In the genomic region with DNA sequence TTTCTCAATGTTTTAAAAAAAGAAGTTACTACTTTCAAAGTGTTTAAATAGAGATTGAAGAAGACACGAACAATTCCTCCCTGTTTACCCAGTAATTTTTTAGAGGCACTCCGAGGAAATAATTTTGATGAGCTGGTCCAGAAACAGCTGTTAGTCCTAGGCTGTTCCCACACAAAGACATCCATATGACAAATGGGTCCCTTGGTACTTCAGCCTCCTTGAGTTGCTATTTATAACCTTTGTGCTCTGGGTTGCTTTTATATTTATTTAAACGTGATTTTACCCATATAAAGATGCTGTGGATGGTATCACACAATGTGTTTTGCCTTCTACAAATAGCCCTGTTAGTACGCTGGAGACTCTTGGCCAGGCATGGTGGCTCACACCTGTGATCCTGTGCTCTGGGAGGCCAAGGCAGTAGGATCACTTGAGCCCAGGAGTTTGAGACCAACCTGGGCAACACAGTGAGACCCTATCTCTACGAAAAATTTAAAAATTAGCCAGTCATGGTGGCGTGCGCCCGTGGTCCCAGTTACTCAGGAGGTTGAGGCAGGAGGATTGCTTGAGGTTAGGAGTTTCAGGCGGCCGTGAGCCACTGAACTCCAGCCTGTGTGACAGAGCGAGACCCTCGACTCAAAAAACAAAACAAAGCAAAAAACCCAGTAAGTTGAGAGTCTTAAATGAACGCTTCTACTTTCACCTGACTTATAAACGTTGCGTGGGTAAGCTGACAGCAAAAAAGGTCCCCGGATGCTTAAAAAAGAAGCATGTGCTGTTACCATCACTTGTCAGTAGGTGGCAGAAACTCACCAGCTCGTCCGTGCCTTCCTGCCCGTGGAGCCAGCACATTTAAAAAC, we compare ENCODE assay signal across 8 cellular contexts. TPM values are rescaled to one million over a fixed set of nuclear protein-coding genes. Genes with fewer than 3 reads are reported as not detected.
DNase-seq lines count a peak whose midpoint lies in the region; ATAC-seq, FAIRE-seq and TF ChIP-seq lines count a peak whose summit lies in the region.

No MANE protein-coding gene starts in this region.

- H3K4me2 ChIP-seq in HepG2 (ENCODE audit: low read depth, low read length): peak overlapping the region; percentile 14; the same call in 1 of the 2 replicates

- no peak for TF ChIP-seq EP300 in HepG2 (IDR thresholded peaks at IDR 0.05; ENCODE audit: low read depth in 2 of 2, low read length in 2 of 2)
- TF ChIP-seq EP300 in HepG2 (CRISPR knock-in tag; IDR thresholded peaks at IDR 0.05; ENCODE audit: borderline replicate concordance): no peak

- DNase-seq in DMS 273 (lab: John Stamatoyannopoulos, UW; ENCODE audit: unreplicated experiment): peak; percentile 85
- peak; percentile 69 to 76 for DNase-seq in NCI-H446 (lab: John Stamatoyannopoulos, UW)
- peak; percentile 35 to 73 for DNase-seq in activated CD4-positive, alpha-beta T cell treated with anti-CD3 and anti-CD28 coated beads for 24 hours (ENCODE audit: low read depth in 2 of 2)
- peak; percentile 57 for DNase-seq in colonic mucosa
- peak; percentile 60 for DNase-seq in HepG2 (ENCODE audit: low spot score)
- DNase-seq in stimulated activated CD4-positive, alpha-beta T cell treated with anti-CD3 and anti-CD28 coated beads, TNF-alpha, amount 100 ng/mL, for 1 hour (ENCODE audit: low read depth in 3 of 3, low spot score in 1 of 3): peak in 2 of 3 donors; percentile 31 to 55

- peak; percentile 63 for ATAC-seq in HG02885 (IDR thresholded peaks at IDR 0.05; ENCODE audit: poor library complexity, unreplicated experiment)
- peak; percentile 89 for ATAC-seq in HepG2
- no peak for ATAC-seq in HG03108 (IDR thresholded peaks at IDR 0.05; ENCODE audit: unreplicated experiment)

- H3K27me3 ChIP-seq in colonic mucosa (no peaks in the 10 kb centered on the region), HepG2 (ENCODE audit: control insufficient read depth in 1 of 2, insufficient read depth in 2 of 2, low read length in 2 of 2) (peaks cover 0 to 13% of the 10 kb centered on the region in 2 experiments; a peak in 3 of 5 replicates)

- POLR2A ChIA-PET in HepG2 (lab: Yijun Ruan, JAX): interaction anchor here (0.8 kb wide), 1 partner anchor 136 kb away, joined by 3 read pairs; no protein-coding TSS in a partner anchor

- no peak for TF ChIP-seq POLR2A in HepG2 (IDR thresholded peaks at IDR 0.05; ENCODE audit: insufficient read depth in 1 of 2, low read depth in 2 of 2, low read length in 2 of 2)

- H3K36me3 ChIP-seq in colonic mucosa (no peaks in the 10 kb centered on the region), HepG2 (replicated peaks in 1 of 2; ENCODE audit: control insufficient read depth in 1 of 2, insufficient read depth in 2 of 2, low read length in 2 of 2) (no peaks in the 10 kb centered on the region)

- H3K9ac ChIP-seq in colonic mucosa (ENCODE audit: low read depth in 2 of 2, low read length in 2 of 2) (no peak overlapping the region), HepG2 (ENCODE audit: insufficient read depth, low read depth, low read length) (no peak overlapping the region)

- H3K4me3 ChIP-seq in colonic mucosa: no peak overlapping the region
- no peak overlapping the region for H3K4me3 ChIP-seq in HepG2 (replicated peaks in 1 of 3; ENCODE audit: insufficient read depth in 1 of 3, low read depth in 2 of 3, low read length in 3 of 3)

- CTCF ChIA-PET in HepG2 (lab: Yijun Ruan, JAX; ENCODE audit: low intra/inter-chr PET ratio, low total read pairs): interaction anchor here (0.8 to 3.7 kb wide), 4 partner anchors 134 to 215 kb away, joined by 3 to 41 read pairs (median 10); no protein-coding TSS in a partner anchor

- peak; percentile 94 for FAIRE-seq in HepG2 (lab: Jason Lieb, UNC)

- intact Hi-C loops in colonic mucosa (cut with DNase I) (loop anchor here (2.0 kb wide), 2 partner anchors 135 to 215 kb away; no protein-coding TSS in a partner anchor), HepG2 (cut with micrococcal nuclease; ENCODE audit: unreplicated experiment) (loop anchor here (1.0 kb wide), 2 partner anchors 137 to 215 kb away; no protein-coding TSS in a partner anchor)

- H3K27ac ChIP-seq in colonic mucosa: no peak overlapping the region
- H3K27ac ChIP-seq in HepG2 (ENCODE audit: extremely low read length, insufficient read depth, low read length): no peak overlapping the region

- in situ Hi-C loops in HepG2 (cut with HindIII; ENCODE audit: extremely low pct_ligation_motif_present, low pct_unique_long_range_greater_than_20kb): loop anchor here (5.0 kb wide), 2 partner anchors 137 to 217 kb away; no protein-coding TSS in a partner anchor

- no TSS peak for BruUV-seq in HepG2 (replicated peaks; lab: Mats Ljungman, UMichigan)

- no peak overlapping the region for H2AFZ ChIP-seq in HepG2 (ENCODE audit: low read length)

- peak; percentile 91 for TF ChIP-seq CTCF in colonic mucosa (IDR thresholded peaks at IDR 0.05)
- TF ChIP-seq CTCF in HepG2 (CRISPR knock-in tag; IDR thresholded peaks at IDR 0.05): peak; percentile 87

- TF ChIP-seq RAD21 in HepG2 (CRISPR knock-in tag; IDR thresholded peaks at IDR 0.05): peak; percentile 71

- H3K4me1 ChIP-seq in colonic mucosa: peaks cover 6% of the 10 kb centered on the region
- peaks cover 5% of the 10 kb centered on the region; the same call in 1 of the 2 replicates for H3K4me1 ChIP-seq in HepG2 (ENCODE audit: insufficient read depth, low read length)

- H3K79me2 ChIP-seq in HepG2 (ENCODE audit: insufficient read depth, low read length): no peaks in the 10 kb centered on the region

- no peaks in the 10 kb centered on the region for H4K20me1 ChIP-seq in HepG2 (ENCODE audit: insufficient read depth, low read length)

- H3K9me3 ChIP-seq in colonic mucosa (no peaks in the 10 kb centered on the region), HepG2 (ENCODE audit: low read length) (no peaks in the 10 kb centered on the region)

- 17% methylated on average over 19 of the region's 19 CpGs for WGBS in HepG2 (ENCODE audit: low lambda C conversion rate)

TF ChIP-seq in HepG2, 621 proteins besides CTCF, POLR2A, EP300 and RAD21 (continues in another document):
- 0 out of 2 replicates have a peak, but pooled peaks have one; percentile 27 for TF ChIP-seq TBX2 (CRISPR knock-in tag; IDR thresholded peaks at IDR 0.05; ENCODE audit: borderline replicate concordance)
- TF ChIP-seq NFATC3 (CRISPR knock-in tag; IDR thresholded peaks at IDR 0.05): peak; percentile 77; the same call in 1 of the 2 replicates
- TF ChIP-seq ZFP36 (IDR thresholded peaks at IDR 0.05; ENCODE audit: borderline replicate concordance, low read depth, low read length, partially characterized antibody): peak; percentile 57
- 0 out of 2 replicates have a peak, but pooled peaks have one; percentile 33 for TF ChIP-seq ZNF350 (CRISPR knock-in tag; IDR thresholded peaks at IDR 0.05; ENCODE audit: borderline replicate concordance, low read depth)
- peak; percentile 57 for TF ChIP-seq XRCC5 (optimal IDR thresholded peaks at IDR 0.05; ENCODE audit: low read length)
- peak; percentile 47; the same call in 1 of the 2 replicates for TF ChIP-seq ZNF274 (CRISPR knock-in tag; IDR thresholded peaks at IDR 0.05)
- TF ChIP-seq KLF11 (CRISPR knock-in tag; IDR thresholded peaks at IDR 0.05): 0 out of 2 replicates have a peak, but pooled peaks have one; percentile 3
- TF ChIP-seq THAP11 (CRISPR knock-in tag; IDR thresholded peaks at IDR 0.05): 0 out of 2 replicates have a peak, but pooled peaks have one; percentile 18
- no peak for TF ChIP-seq ZNF354B (CRISPR knock-in tag; IDR thresholded peaks at IDR 0.05)
- TF ChIP-seq ZNF598 (CRISPR knock-in tag; IDR thresholded peaks at IDR 0.05; ENCODE audit: borderline replicate concordance): peak; percentile 76
- 0 out of 2 replicates have a peak, but pooled peaks have one; percentile 34 for TF ChIP-seq RNF2 (conservative IDR thresholded peaks at IDR 0.05; ENCODE audit: low read depth)
- TF ChIP-seq DR1 (CRISPR knock-in tag; IDR thresholded peaks at IDR 0.05): no peak
- TF ChIP-seq RELA (CRISPR knock-in tag; IDR thresholded peaks at IDR 0.05): no peak
- 0 out of 2 replicates have a peak, but pooled peaks have one; percentile 71 for TF ChIP-seq SETDB1 (CRISPR knock-in tag; IDR thresholded peaks at IDR 0.05; ENCODE audit: borderline replicate concordance)
- no peak for TF ChIP-seq RFX3 (CRISPR knock-in tag; IDR thresholded peaks at IDR 0.05)

RNA-seq across cellular contexts. Expression of gene ARMH2, which starts 56.9 kb away (rescaled TPM):
- total RNA-seq in colonic mucosa (not detected), HepG2 (2016; rRNA removed; fragmentation: Illumina TruSeq; extraction: Trizol) (not detected in 2 replicates)
- not detected in 2 replicates for total RNA-seq in HepG2 (2016; cell fraction: cytosol; rRNA removed; fragmentation: Illumina TruSeq; extraction: Trizol; ENCODE audit: low read depth)
- not detected in 2 replicates for total RNA-seq in HepG2 (2016; cell fraction: insoluble cytoplasmic fraction; rRNA removed; fragmentation: Illumina TruSeq; extraction: Trizol)
- total RNA-seq in HepG2 (2016; cell fraction: membrane; rRNA removed; fragmentation: Illumina TruSeq; extraction: Trizol): not detected in 2 replicates
- not detected in 2 replicates for total RNA-seq in HepG2 (2016; cell fraction: nucleus; rRNA removed; fragmentation: Illumina TruSeq; extraction: Trizol)
- not detected in 2 replicates for polyA plus RNA-seq in HepG2 (2011; rRNA removed)
- not detected in 2 replicates for polyA plus RNA-seq in HepG2 (2011; cell fraction: cytosol; rRNA removed)
- polyA plus RNA-seq in HepG2 (2011; cell fraction: nucleus; rRNA removed): not detected in 2 replicates
- polyA plus RNA-seq in HepG2 (2012): not detected in 2 replicates
- not detected in 2 replicates for polyA plus RNA-seq in HepG2 (2016; cell fraction: cytosol; fragmentation: Illumina TruSeq; extraction: Trizol; ENCODE audit: low read depth)
- not detected in 2 replicates for polyA plus RNA-seq in HepG2 (2016; cell fraction: insoluble cytoplasmic fraction; fragmentation: Illumina TruSeq; extraction: Trizol; ENCODE audit: low read depth)
- not detected in 2 replicates for polyA plus RNA-seq in HepG2 (2016; cell fraction: membrane; fragmentation: Illumina TruSeq; extraction: Trizol; ENCODE audit: low read depth)
- polyA plus RNA-seq in HepG2 (2016; cell fraction: nucleus; fragmentation: Illumina TruSeq; extraction: Trizol; ENCODE audit: insufficient read depth, low read depth): not detected in 2 replicates
- polyA minus RNA-seq in HepG2 (2011; rRNA and poly(A)+ RNA removed; ENCODE audit: low replicate concordance): not detected in 2 replicates
- polyA minus RNA-seq in HepG2 (2011; cell fraction: cytosol; rRNA and poly(A)+ RNA removed): not detected in 2 replicates
- polyA minus RNA-seq in HepG2 (2011; cell fraction: nucleus; rRNA and poly(A)+ RNA removed): not detected in 2 replicates
